ENCODE assay signal across 8 cellular contexts in the genomic region with DNA sequence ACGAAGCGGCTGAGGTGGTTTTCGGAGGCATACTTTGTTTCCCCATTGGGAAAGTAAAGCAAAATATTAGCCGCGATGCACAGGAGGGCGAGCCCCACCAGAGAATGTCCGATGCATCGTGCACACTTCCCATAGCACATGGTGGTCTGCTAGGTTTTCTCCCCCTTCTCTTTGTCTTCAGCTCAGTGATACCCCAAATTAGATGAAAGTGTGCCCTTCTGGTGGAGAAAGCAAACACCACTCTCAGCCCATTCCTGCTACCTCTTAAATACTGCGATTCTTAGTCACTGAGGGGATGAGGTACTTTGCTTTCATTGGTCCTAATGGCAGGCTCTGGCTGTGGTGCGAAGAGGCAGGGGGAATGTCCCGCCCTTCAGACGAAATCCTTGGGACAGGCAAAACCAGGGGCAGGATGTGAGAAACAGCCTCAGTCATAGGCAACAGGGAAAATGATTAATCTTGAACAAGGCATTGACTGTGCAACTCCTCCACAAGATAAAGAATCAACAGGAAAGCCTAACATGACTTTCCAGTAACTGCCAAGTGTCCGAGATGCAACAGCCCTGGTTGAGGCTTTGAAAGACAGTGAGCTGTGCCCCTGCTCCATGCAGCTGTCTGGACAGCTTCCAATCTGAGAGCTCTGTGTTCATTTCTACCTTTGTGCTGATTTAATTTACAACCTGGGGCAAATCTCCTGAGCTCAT. TPM values are rescaled to one million over a fixed set of nuclear protein-coding genes. Genes with fewer than 3 reads are reported as not detected.
DNase-seq lines count a peak whose midpoint lies in the region; ATAC-seq and TF ChIP-seq lines count a peak whose summit lies in the region.

A gene with protein sequence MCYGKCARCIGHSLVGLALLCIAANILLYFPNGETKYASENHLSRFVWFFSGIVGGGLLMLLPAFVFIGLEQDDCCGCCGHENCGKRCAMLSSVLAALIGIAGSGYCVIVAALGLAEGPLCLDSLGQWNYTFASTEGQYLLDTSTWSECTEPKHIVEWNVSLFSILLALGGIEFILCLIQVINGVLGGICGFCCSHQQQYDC (minus strand): TSS at position 242 of the 704 bp plus-strand sequence. CDS start 102 bp downstream, at position 140.

- CTCF ChIA-PET in PC-9 (lab: Charles Lee) = interaction anchor here (0.8 to 1.2 kb wide), 2 partner anchors 25 to 113 kb away, joined by 3 to 4 read pairs; no protein-coding TSS in a partner anchor

- H4K20me1 ChIP-seq in PC-9 (ENCODE audit: insufficient read depth) = no peaks in the 10 kb centered on the region

- peak within 1 kb of the TSS; percentile 67 to 86 (median 86) for H3K4me3 Mint-ChIP-seq in nephron

- peak within 1 kb of the TSS; percentile 98 for H3K4me2 ChIP-seq in PC-9

- BruUV-seq in PC-9 (replicated peaks; lab: Mats Ljungman, UMichigan) = TSS peak; percentile 98

- H3K27me3 Mint-ChIP-seq in nephron (ENCODE audit: low read depth) = no peaks in the 10 kb centered on the region

- H3K27ac Mint-ChIP-seq in nephron = peak within 1 kb of the TSS; percentile 92 to 95 (median 95)

- ATAC-seq in GM21390 (IDR thresholded peaks at IDR 0.05; ENCODE audit: unreplicated experiment) (no peak), GM19395 (IDR thresholded peaks at IDR 0.05; ENCODE audit: unreplicated experiment) (no peak), HG03439 (IDR thresholded peaks at IDR 0.05; ENCODE audit: unreplicated experiment) (no peak)

- DNase-seq in EH (ENCODE audit: low read depth) = peak; percentile 92
- peak; percentile 88 to 97 for DNase-seq in PC-9
- DNase-seq in epithelial cell of prostate (ENCODE audit: low read depth, low spot score) = peak; percentile 99
- no peak for DNase-seq in activated naive CD4-positive, alpha-beta T cell treated with anti-CD3 and anti-CD28 coated beads, Interleukin-2, amount 50 U/mL, for 16 hours

- no peak within 1 kb of the TSS for H2AFZ ChIP-seq in PC-9

- peaks cover 15% of the 10 kb centered on the region for H3K36me3 Mint-ChIP-seq in nephron (ENCODE audit: low read depth)

- H3K9me3 ChIP-seq in PC-9 (ENCODE audit: insufficient read depth, low read depth) = no peaks in the 10 kb centered on the region

- H3K27me3 ChIP-seq in PC-9 (ENCODE audit: insufficient read depth, low read depth) = no peaks in the 10 kb centered on the region

- peak within 1 kb of the TSS; percentile 92 for H3K4me3 ChIP-seq in PC-9

- peaks cover 38% of the 10 kb centered on the region for H3K4me1 Mint-ChIP-seq in nephron

- intact Hi-C loops in PC-9 (cut with micrococcal nuclease; ENCODE audit: unreplicated experiment) = loop anchor here (1.0 to 2.0 kb wide), 5 partner anchors 9 to 103 kb away; no protein-coding TSS in a partner anchor

- H3K4me1 ChIP-seq in PC-9 (replicated peaks; ENCODE audit: insufficient read depth) = peaks cover 61% of the 10 kb centered on the region

- peak within 1 kb of the TSS; percentile 99 for H3K27ac ChIP-seq in PC-9
- peak within 1 kb of the TSS; percentile 91 for H3K27ac ChIP-seq in epithelial cell of prostate

- peaks cover 52% of the 10 kb centered on the region for H3K79me2 ChIP-seq in PC-9 (ENCODE audit: low read depth)

- POLR2A ChIA-PET in PC-9 (lab: Charles Lee; ENCODE audit: unreplicated experiment) = interaction anchor here (0.5 to 2.1 kb wide), 14 partner anchors 9 to 281 kb away, joined by 3 to 35 read pairs (median 4); no protein-coding TSS in a partner anchor

- peaks cover 13% of the 10 kb centered on the region for H3K9me3 Mint-ChIP-seq in nephron

- H3K36me3 ChIP-seq in PC-9 (ENCODE audit: low read depth) = peaks cover 36% of the 10 kb centered on the region

- H3K9me2 ChIP-seq in PC-9 (ENCODE audit: insufficient read depth) = no peaks in the 10 kb centered on the region

- TF ChIP-seq CTCF in PC-9 (conservative IDR thresholded peaks at IDR 0.05) (no peak), nephron (IDR thresholded peaks at IDR 0.05; ENCODE audit: unreplicated experiment in 3 of 3) (no peak)

- peaks cover 53% of the 10 kb centered on the region for H3F3A ChIP-seq in PC-9 (ENCODE audit: insufficient read depth, low read depth)

RNA-seq across cellular contexts. Expression of the gene that starts here (rescaled TPM):
- total RNA-seq in PC-9 (2021) = 146 and 225 TPM in 2 replicates
